8 cellular contexts compared by ENCODE assay signal in genomic region chr1:231724876-231725647, GRCh38.
DNase-seq lines count a peak whose midpoint lies in the region; ATAC-seq, FAIRE-seq and TF ChIP-seq lines count a peak whose summit lies in the region.

No MANE protein-coding gene starts in this region.

- WGBS in prostate gland: 91% methylated on average over 13 of the region's 13 CpGs

- TF ChIP-seq CTCF in kidney (IDR thresholded peaks at IDR 0.05; ENCODE audit: borderline replicate concordance, extremely low read depth, insufficient read depth) (peak; percentile 31), prostate gland (IDR thresholded peaks at IDR 0.05) (no peak)

- no peak overlapping the region for H3K27ac ChIP-seq in kidney (ENCODE audit: low read depth in 2 of 2, low read length in 2 of 2)
- no peak overlapping the region for H3K27ac ChIP-seq in prostate gland

- H3K4me1 ChIP-seq in adipocyte (ENCODE audit: control insufficient read depth, insufficient read depth, low read length) (peaks cover 8% of the 10 kb centered on the region), kidney (ENCODE audit: control insufficient read depth in 1 of 2, insufficient read depth in 1 of 2, low read depth in 1 of 2, low read length in 2 of 2) (no peaks in the 10 kb centered on the region), prostate gland (replicated peaks) (no peaks in the 10 kb centered on the region)

- TF ChIP-seq POLR2A in prostate gland (IDR thresholded peaks at IDR 0.05): no peak

- H3K9ac ChIP-seq in adipocyte (ENCODE audit: low read length) (no peak overlapping the region), kidney (ENCODE audit: low read length in 2 of 2) (no peak overlapping the region)

- peak; percentile 51 for DNase-seq in NCI-H146 (lab: John Stamatoyannopoulos, UW)
- DNase-seq in NCI-H146 treated with DMSO at 0.1 percent for 48 hours (lab: John Stamatoyannopoulos, UW; ENCODE audit: unreplicated experiment): no peak
- peak; percentile 53 for DNase-seq in NCI-H1694 treated with DMSO at 0.1 percent for 48 hours (lab: John Stamatoyannopoulos, UW)
- peak; percentile 32 for DNase-seq in adipocyte (ENCODE audit: low read depth)
- DNase-seq in kidney: no peak
- no peak for DNase-seq in prostate gland (ENCODE audit: low spot score)

- H3K36me3 ChIP-seq in adipocyte (ENCODE audit: control insufficient read depth, insufficient read depth, low read length, severe bottlenecking) (no peaks in the 10 kb centered on the region), kidney (ENCODE audit: control insufficient read depth in 1 of 2, insufficient read depth in 2 of 2, low read length in 2 of 2) (no peaks in the 10 kb centered on the region), prostate gland (no peaks in the 10 kb centered on the region)

- intact Hi-C loops in kidney (cut with DNase I): no loop called here
- intact Hi-C loops in prostate gland (cut with DNase I): no loop called here

- ATAC-seq in GM19467 (IDR thresholded peaks at IDR 0.05; ENCODE audit: unreplicated experiment) (peak; percentile 69), GM21723 (IDR thresholded peaks at IDR 0.05; ENCODE audit: unreplicated experiment) (no peak)

- H3K9me3 ChIP-seq in adipocyte (ENCODE audit: control insufficient read depth, low read length) (no peaks in the 10 kb centered on the region), kidney (ENCODE audit: control insufficient read depth in 1 of 2, low read length in 2 of 2) (no peaks in the 10 kb centered on the region), prostate gland (no peaks in the 10 kb centered on the region)

- H3K4me3 ChIP-seq in adipocyte (ENCODE audit: low read length): no peak overlapping the region
- H3K4me3 ChIP-seq in kidney (ENCODE audit: low read length in 2 of 2): no peak overlapping the region
- H3K4me3 ChIP-seq in prostate gland: no peak overlapping the region

- H3K27me3 ChIP-seq in adipocyte (replicated peaks; ENCODE audit: control insufficient read depth, insufficient read depth, low read length): no peaks in the 10 kb centered on the region
- no peaks in the 10 kb centered on the region for H3K27me3 ChIP-seq in prostate gland (replicated peaks; ENCODE audit: insufficient read depth)

- no peak for FAIRE-seq in kidney (lab: Jason Lieb, UNC)

Comparison
In these comparisons a context has a peak if more than half of its experiments do, and no peak if none do; other contexts are left out.
1. DNase-seq: peak in NCI-H146 (single experiment), NCI-H1694 treated with DMSO at 0.1 percent for 48 hours (single experiment) and adipocyte (single experiment); none in NCI-H146 treated with DMSO at 0.1 percent for 48 hours (single experiment), kidney (single experiment) and prostate gland (single experiment).